In genomic region chr2:168998609-168999211, GRCh38 we compare ENCODE assay signal across 17 cellular contexts. TPM values are rescaled to one million over a fixed set of nuclear protein-coding genes. Genes with fewer than 3 reads are reported as not detected.
"Had no signal": no experiment of that assay in that cellular context is flagged by ENCODE, and none has a peak within 500 bp of the region (broad histone marks: within the 10 kb centered on the region; RNA-seq: fewer than 3 reads in every experiment).

No MANE protein-coding gene starts in this region.

- H3K4me3 Mint-ChIP-seq: activated CD4-positive, alpha-beta memory T cell treated with anti-CD3 and anti-CD28 coated beads for 36 hours; activated CD8-positive, alpha-beta memory T cell treated with anti-CD3 and anti-CD28 coated beads, Interleukin-2, amount 10 ng/mL, durations not matched to agents 7 days and 5 days; activated naive CD4-positive, alpha-beta T cell treated with anti-CD3 and anti-CD28 coated beads, Interleukin-2, amount 10 ng/mL, durations not matched to agents 7 days and 5 days; immature natural killer cell; stimulated activated naive CD8-positive, alpha-beta T cell treated with anti-CD3 and anti-CD28 coated beads, Interleukin-15, amount 100 ng/mL, for 72 hours had no signal

- H3K36me3 ChIP-seq: colonic mucosa, lower lobe of right lung, upper lobe of right lung had no signal

- H3K27me3 Mint-ChIP-seq: activated naive CD4-positive, alpha-beta T cell treated with anti-CD3 and anti-CD28 coated beads, Interleukin-2, amount 10 ng/mL, durations not matched to agents 7 days and 5 days; stimulated activated naive CD8-positive, alpha-beta T cell treated with anti-CD3 and anti-CD28 coated beads, Interleukin-15, amount 100 ng/mL, for 72 hours had no signal

- DNase-seq: activated CD4-positive, alpha-beta memory T cell treated with anti-CD3 and anti-CD28 coated beads for 36 hours; activated CD4-positive, alpha-beta T cell treated with anti-CD3 and anti-CD28 coated beads for 1 hour; activated CD8-positive, alpha-beta memory T cell treated with anti-CD3 and anti-CD28 coated beads, Interleukin-2, amount 10 ng/mL, durations not matched to agents 7 days and 5 days; activated naive CD4-positive, alpha-beta T cell treated with anti-CD3 and anti-CD28 coated beads, Interleukin-2, amount 10 ng/mL, durations not matched to agents 7 days and 5 days; activated T-cell treated with anti-CD3 and anti-CD28 coated beads, Interleukin-2, amount 50 U/mL, for 1 hour; colonic mucosa; effector CD8-positive, alpha-beta T cell; foreskin melanocyte; head of caudate nucleus; immature natural killer cell; lower lobe of right lung; right lobe of liver; stimulated activated naive CD8-positive, alpha-beta T cell treated with anti-CD3 and anti-CD28 coated beads, Interleukin-15, amount 100 ng/mL, for 72 hours; SW 1271; upper lobe of right lung had no signal

- H3K9me3 ChIP-seq: colonic mucosa, lower lobe of right lung, right lobe of liver, upper lobe of right lung had no signal

- ATAC-seq: activated CD8-positive, alpha-beta memory T cell treated with anti-CD3 and anti-CD28 coated beads, Interleukin-2, amount 10 ng/mL, durations not matched to agents 7 days and 5 days; lower lobe of right lung; upper lobe of right lung had no signal

- H3K27ac ChIP-seq: colonic mucosa, lower lobe of right lung, right lobe of liver, upper lobe of right lung had no signal

- H3K4me1 Mint-ChIP-seq: activated naive CD4-positive, alpha-beta T cell treated with anti-CD3 and anti-CD28 coated beads, Interleukin-2, amount 10 ng/mL, durations not matched to agents 7 days and 5 days; stimulated activated naive CD8-positive, alpha-beta T cell treated with anti-CD3 and anti-CD28 coated beads, Interleukin-15, amount 100 ng/mL, for 72 hours had no signal

- H3K27ac Mint-ChIP-seq: activated CD4-positive, alpha-beta memory T cell treated with anti-CD3 and anti-CD28 coated beads for 36 hours; activated CD8-positive, alpha-beta memory T cell treated with anti-CD3 and anti-CD28 coated beads, Interleukin-2, amount 10 ng/mL, durations not matched to agents 7 days and 5 days; activated naive CD4-positive, alpha-beta T cell treated with anti-CD3 and anti-CD28 coated beads, Interleukin-2, amount 10 ng/mL, durations not matched to agents 7 days and 5 days; immature natural killer cell; stimulated activated naive CD8-positive, alpha-beta T cell treated with anti-CD3 and anti-CD28 coated beads, Interleukin-15, amount 100 ng/mL, for 72 hours had no signal

- H3K9me3 Mint-ChIP-seq: activated CD4-positive, alpha-beta memory T cell treated with anti-CD3 and anti-CD28 coated beads for 36 hours; activated naive CD4-positive, alpha-beta T cell treated with anti-CD3 and anti-CD28 coated beads, Interleukin-2, amount 10 ng/mL, durations not matched to agents 7 days and 5 days; stimulated activated naive CD8-positive, alpha-beta T cell treated with anti-CD3 and anti-CD28 coated beads, Interleukin-15, amount 100 ng/mL, for 72 hours had no signal

- H3K4me1 ChIP-seq: colonic mucosa, lower lobe of right lung, upper lobe of right lung had no signal

- H3K27me3 ChIP-seq: colonic mucosa, right lobe of liver, upper lobe of right lung had no signal

- H3K4me3 ChIP-seq: colonic mucosa, lower lobe of right lung, right lobe of liver, upper lobe of right lung had no signal

- H3K36me3 Mint-ChIP-seq: activated CD4-positive, alpha-beta memory T cell treated with anti-CD3 and anti-CD28 coated beads for 36 hours; activated CD8-positive, alpha-beta memory T cell treated with anti-CD3 and anti-CD28 coated beads, Interleukin-2, amount 10 ng/mL, durations not matched to agents 7 days and 5 days; activated naive CD4-positive, alpha-beta T cell treated with anti-CD3 and anti-CD28 coated beads, Interleukin-2, amount 10 ng/mL, durations not matched to agents 7 days and 5 days had no signal

RNA-seq across cellular contexts. Expression of gene ABCB11, which starts 32.4 kb away (rescaled TPM):
- total RNA-seq: activated CD4-positive, alpha-beta memory T cell treated with anti-CD3 and anti-CD28 coated beads for 36 hours; activated CD8-positive, alpha-beta memory T cell treated with anti-CD3 and anti-CD28 coated beads, Interleukin-2, amount 10 ng/mL, durations not matched to agents 7 days and 5 days; fibroblast of lung; T-helper 2 cell treated with Interferon-gamma antibody and Interleukin-4, amounts not matched to agents 100 ng/mL and 5 ng/mL, for 36 hours had no signal
